14 cellular contexts compared by ENCODE assay signal in the genomic region with DNA sequence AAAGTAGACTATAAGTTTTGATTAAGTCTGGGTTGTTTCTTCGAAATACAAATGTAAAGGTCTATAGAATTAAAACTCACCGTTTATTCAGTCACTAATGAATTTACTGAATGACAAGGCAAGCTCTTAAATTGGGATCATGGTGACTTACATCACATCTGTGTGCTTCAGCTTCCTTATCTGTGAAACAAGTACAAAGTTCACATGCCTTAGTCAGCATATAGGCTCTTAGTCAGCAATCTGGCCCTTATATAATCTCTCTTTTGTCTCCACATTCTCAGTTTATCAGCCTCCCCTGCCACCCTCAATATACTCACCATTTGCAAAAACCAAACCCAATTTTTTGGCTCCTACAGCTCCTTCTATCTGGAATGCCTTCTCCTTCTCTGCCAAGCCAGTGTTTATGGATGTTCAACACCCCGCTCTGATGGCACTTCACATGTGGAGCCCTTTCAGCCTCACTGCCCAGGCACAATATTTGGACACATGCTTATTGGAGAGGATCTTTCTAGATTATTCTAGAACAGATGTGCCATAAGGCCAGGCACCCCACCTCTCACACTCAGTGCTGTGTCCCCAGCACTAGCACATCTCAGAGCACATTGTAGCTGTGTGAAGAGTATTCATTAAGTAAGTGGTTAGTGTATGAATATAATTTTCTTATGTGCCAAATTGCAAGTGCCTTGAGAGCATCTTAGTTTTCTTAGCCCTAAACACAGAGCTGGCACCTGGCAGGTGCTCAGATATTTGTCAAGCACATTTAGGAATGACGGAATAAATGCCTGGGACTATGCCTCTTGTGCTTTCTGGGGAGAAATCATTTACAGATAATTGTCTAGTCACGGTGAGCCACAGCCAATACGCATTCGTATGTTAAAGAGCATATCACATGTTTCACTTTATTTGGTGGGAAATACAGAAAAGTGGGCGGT. TPM values are rescaled to one million over a fixed set of nuclear protein-coding genes. Genes with fewer than 3 reads are reported as not detected.
DNase-seq lines count a peak whose midpoint lies in the region; ATAC-seq and TF ChIP-seq lines count a peak whose summit lies in the region.
"Had no signal": no experiment of that assay in that cellular context is flagged by ENCODE, and none has a peak within 500 bp of the region (broad histone marks: within the 10 kb centered on the region; RNA-seq: fewer than 3 reads in every experiment).

No MANE protein-coding gene starts in this region.

- 83 to 93% methylated on average over 5 to 7 of the region's 8 CpGs for WGBS in endodermal cell (ENCODE audit: insufficient coverage in 1 of 2, insufficient read length in 1 of 2), 2 experiments

- H3K27me3 Mint-ChIP-seq in endodermal cell (ENCODE audit: insufficient read depth), result peaks cover 4% of the 10 kb centered on the region

- H2AFZ ChIP-seq in PC-9 (no peak overlapping the region), osteoblast (ENCODE audit: low read length) (no peak overlapping the region)
- H2AFZ ChIP-seq: parathyroid adenoma had no signal

- H3K27ac Mint-ChIP-seq in endodermal cell, result peak overlapping the region; percentile 1
- H3K27ac Mint-ChIP-seq: activated CD4-positive, alpha-beta T cell treated with anti-CD3 and anti-CD28 coated beads, Interleukin-2, amount 10 ng/mL, durations not matched to agents 24 days and 14 days; memory B cell; stimulated activated naive CD8-positive, alpha-beta T cell treated with anti-CD3 and anti-CD28 coated beads, Interleukin-15, amount 100 ng/mL, for 72 hours had no signal

- H3K4me3 ChIP-seq in PC-9, result no peak overlapping the region
- H3K4me3 ChIP-seq in endodermal cell (ENCODE audit: low read length), result no peak overlapping the region
- no peak overlapping the region for H3K4me3 ChIP-seq in osteoblast (ENCODE audit: insufficient read depth, low read length)

- peak; percentile 52 for DNase-seq in HCEC 1CT
- peak in 1 of 2 experiments; percentile 72 for DNase-seq in PC-9
- peak; percentile 43 for DNase-seq in endodermal cell
- peak; percentile 26 for DNase-seq in osteoblast (ENCODE audit: insufficient read length, low spot score, missing footprints)
- no peak for DNase-seq in cerebellar nuclear complex (lab: John Stamatoyannopoulos, UW)
- no peak for DNase-seq in cerebellum (ENCODE audit: low spot score)
- DNase-seq: activated CD4-positive, alpha-beta T cell treated with anti-CD3 and anti-CD28 coated beads, Interleukin-2, amount 10 ng/mL, durations not matched to agents 24 days and 14 days; activated effector memory CD4-positive, alpha-beta T cell treated with anti-CD3 and anti-CD28 coated beads, Interleukin-2, amount 50 U/mL, for 16 hours; glutamatergic neuron; NCI-H524; stimulated activated naive CD8-positive, alpha-beta T cell treated with anti-CD3 and anti-CD28 coated beads, Interleukin-15, amount 100 ng/mL, for 72 hours had no signal

- H3K4me3 Mint-ChIP-seq in endodermal cell, result no peak overlapping the region
- H3K4me3 Mint-ChIP-seq: activated CD4-positive, alpha-beta T cell treated with anti-CD3 and anti-CD28 coated beads, Interleukin-2, amount 10 ng/mL, durations not matched to agents 24 days and 14 days; memory B cell; stimulated activated naive CD8-positive, alpha-beta T cell treated with anti-CD3 and anti-CD28 coated beads, Interleukin-15, amount 100 ng/mL, for 72 hours had no signal

- H3K4me2 ChIP-seq in PC-9 (0 out of 2 replicates have a peak overlapping the region, but pooled peaks have one; percentile 2), osteoblast (ENCODE audit: insufficient read depth, low read length) (no peak overlapping the region)

- H3K36me3 ChIP-seq in PC-9 (ENCODE audit: low read depth) (no peaks in the 10 kb centered on the region), endodermal cell (ENCODE audit: control insufficient read depth, insufficient read depth, low read length) (no peaks in the 10 kb centered on the region), osteoblast (ENCODE audit: insufficient read depth, low read length) (no peaks in the 10 kb centered on the region)

- H3K9me3 ChIP-seq in PC-9 (ENCODE audit: insufficient read depth, low read depth), result no peaks in the 10 kb centered on the region
- no peaks in the 10 kb centered on the region for H3K9me3 ChIP-seq in endodermal cell (ENCODE audit: control insufficient read depth, low read length)
- no peaks in the 10 kb centered on the region for H3K9me3 ChIP-seq in osteoblast (ENCODE audit: low read depth, low read length)

- H3K4me1 Mint-ChIP-seq in endodermal cell, result peaks cover 47% of the 10 kb centered on the region
- H3K4me1 Mint-ChIP-seq: activated CD4-positive, alpha-beta T cell treated with anti-CD3 and anti-CD28 coated beads, Interleukin-2, amount 10 ng/mL, durations not matched to agents 24 days and 14 days; memory B cell; stimulated activated naive CD8-positive, alpha-beta T cell treated with anti-CD3 and anti-CD28 coated beads, Interleukin-15, amount 100 ng/mL, for 72 hours had no signal

- H3K27ac ChIP-seq in PC-9, result no peak overlapping the region
- H3K27ac ChIP-seq in endodermal cell (ENCODE audit: low read depth, low read length), result no peak overlapping the region
- H3K27ac ChIP-seq in osteoblast (ENCODE audit: low read depth, low read length), result no peak overlapping the region
- H3K27ac ChIP-seq: parathyroid adenoma had no signal

- H3K79me2 ChIP-seq in PC-9 (ENCODE audit: low read depth) (no peaks in the 10 kb centered on the region), osteoblast (ENCODE audit: insufficient read depth, low read length) (no peaks in the 10 kb centered on the region)
- H3K79me2 ChIP-seq: parathyroid adenoma had no signal

- no peak for ATAC-seq in HG02571 (IDR thresholded peaks at IDR 0.05; ENCODE audit: unreplicated experiment)
- ATAC-seq: stimulated activated naive CD8-positive, alpha-beta T cell treated with anti-CD3 and anti-CD28 coated beads, Interleukin-15, amount 100 ng/mL, for 72 hours had no signal

- H3K27me3 ChIP-seq in PC-9 (ENCODE audit: insufficient read depth, low read depth), result no peaks in the 10 kb centered on the region
- H3K27me3 ChIP-seq in endodermal cell (ENCODE audit: control insufficient read depth, insufficient read depth, low read length, poor library complexity, severe bottlenecking), result peaks cover 2% of the 10 kb centered on the region
- H3K27me3 ChIP-seq in osteoblast (ENCODE audit: insufficient read depth, low read length), result no peaks in the 10 kb centered on the region

- H3K9me3 Mint-ChIP-seq in endodermal cell, result no peaks in the 10 kb centered on the region
- H3K9me3 Mint-ChIP-seq: activated CD4-positive, alpha-beta T cell treated with anti-CD3 and anti-CD28 coated beads, Interleukin-2, amount 10 ng/mL, durations not matched to agents 24 days and 14 days; memory B cell; stimulated activated naive CD8-positive, alpha-beta T cell treated with anti-CD3 and anti-CD28 coated beads, Interleukin-15, amount 100 ng/mL, for 72 hours had no signal

- intact Hi-C loops in PC-9 (cut with micrococcal nuclease; ENCODE audit: unreplicated experiment), result no loop called here

- peaks cover 44% of the 10 kb centered on the region for H3K4me1 ChIP-seq in PC-9 (replicated peaks; ENCODE audit: insufficient read depth)
- H3K4me1 ChIP-seq in endodermal cell (ENCODE audit: control insufficient read depth, insufficient read depth, low read length), result peaks cover 17% of the 10 kb centered on the region
- H3K4me1 ChIP-seq in osteoblast (ENCODE audit: insufficient read depth, low read length), result peaks cover 53% of the 10 kb centered on the region

- no TSS peak for BruUV-seq in PC-9 (replicated peaks; lab: Mats Ljungman, UMichigan)

- no peaks in the 10 kb centered on the region for H3K36me3 Mint-ChIP-seq in endodermal cell (ENCODE audit: low read depth)
- H3K36me3 Mint-ChIP-seq: memory B cell had no signal

- CTCF ChIA-PET in PC-9 (lab: Charles Lee), result no interaction called here

- H4K20me1 ChIP-seq in PC-9 (ENCODE audit: insufficient read depth) (no peaks in the 10 kb centered on the region), osteoblast (ENCODE audit: insufficient read depth, low read length) (no peaks in the 10 kb centered on the region)

- H3K9me2 ChIP-seq in PC-9 (ENCODE audit: insufficient read depth), result no peaks in the 10 kb centered on the region

- H3F3A ChIP-seq in PC-9 (ENCODE audit: insufficient read depth, low read depth), result 0 out of 2 replicates have a peak, but pooled peaks cover 12% of the 10 kb centered on the region

- no peak overlapping the region for H3K9ac ChIP-seq in endodermal cell (ENCODE audit: extremely low read depth, low read length, poor library complexity, severe bottlenecking)
- H3K9ac ChIP-seq: parathyroid adenoma had no signal

- POLR2A ChIA-PET in PC-9 (lab: Charles Lee; ENCODE audit: unreplicated experiment), result interaction anchor here (0.5 to 0.6 kb wide), 2 partner anchors 14 to 84 kb away, joined by 4 to 17 read pairs; no protein-coding TSS in a partner anchor

- TF ChIP-seq CTCF in PC-9 (conservative IDR thresholded peaks at IDR 0.05) (no peak), endodermal cell (conservative IDR thresholded peaks at IDR 0.05) (no peak), osteoblast (IDR thresholded peaks at IDR 0.05; ENCODE audit: extremely low read depth, low read depth, low read length) (no peak)

RNA-seq across cellular contexts. Expression of a gene that starts 9.8 kb away (rescaled TPM):
- total RNA-seq in PC-9 (2021) (236 and 242 TPM in 2 replicates), endodermal cell (100 to 1,000 TPM; 192 to 209 TPM), osteoblast (410 and 488 TPM in 2 replicates), cerebellum (87.2 TPM)
- polyA plus RNA-seq in endodermal cell (2013, experiment 1 of 2), result 98.4 TPM
- 115 TPM for polyA plus RNA-seq in endodermal cell (2013, experiment 2 of 2)
- total RNA-seq: activated CD4-positive, alpha-beta T cell treated with anti-CD3 and anti-CD28 coated beads, Interleukin-2, amount 10 ng/mL, durations not matched to agents 24 days and 14 days had no signal

Comparison
In these comparisons a context has a peak if more than half of its experiments do, and no peak if none do; other contexts are left out.
1. DNase-seq: peak in HCEC 1CT (single experiment), endodermal cell (single experiment) and osteoblast (single experiment); none in cerebellar nuclear complex (0 of 2) and cerebellum (single experiment).